ENCODE assay signal across 31 cellular contexts in genomic region chr10:84685047-84685660, GRCh38.
"Had no signal": no experiment of that assay in that cellular context is flagged by ENCODE, and none has a peak within 500 bp of the region (broad histone marks: within the 10 kb centered on the region; RNA-seq: fewer than 3 reads in every experiment).

No MANE protein-coding gene starts in this region.

- DNase-seq: activated CD4-positive, alpha-beta memory T cell treated with anti-CD3 and anti-CD28 coated beads for 36 hours; activated CD4-positive, alpha-beta T cell treated with anti-CD3 and anti-CD28 coated beads, Interleukin-2, amount 10 ng/mL, durations not matched to agents 24 days and 14 days; activated CD4-positive, CD25-positive, alpha-beta regulatory T cell treated with anti-CD3 and anti-CD28 coated beads, Interleukin-2, amount 50 U/mL, for 72 hours; activated CD8-positive, alpha-beta memory T cell treated with anti-CD3 and anti-CD28 coated beads, Interleukin-2, amount 50 U/mL, for 48 hours; activated gamma-delta T cell; activated naive CD4-positive, alpha-beta T cell treated with anti-CD3 and anti-CD28 coated beads, Interleukin-2, amount 10 ng/mL, durations not matched to agents 7 days and 5 days; activated naive CD8-positive, alpha-beta T cell treated with anti-CD3 and anti-CD28 coated beads, Interleukin-2, amount 10 ng/mL, durations not matched to agents 7 days and 5 days; activated T-cell treated with anti-CD3 and anti-CD28 coated beads, Interleukin-2, amount 50 U/mL, for 24 hours; brain microvascular endothelial cell; caudate nucleus; endodermal cell; foreskin fibroblast; head of caudate nucleus; hippocampal formation; left cardiac atrium; naive thymus-derived CD4-positive, alpha-beta T cell; nucleus accumbens; psoas muscle; sigmoid colon; stimulated activated CD4-positive, alpha-beta T cell treated with anti-CD3 and anti-CD28 coated beads, Interleukin-1b, Interleukin-23, amount 100 ng/mL, for 48 hours; stimulated activated CD4-positive, alpha-beta T cell treated with anti-CD3 and anti-CD28 coated beads, Interleukin-4, amount 100 ng/mL, for 4 hours; stimulated activated CD8-positive, alpha-beta memory T cell treated with anti-CD3 and anti-CD28 coated beads, Interleukin-4, amount 100 ng/mL, for 48 hours; stimulated activated naive CD8-positive, alpha-beta T cell treated with anti-CD3 and anti-CD28 coated beads, Interleukin-15, amount 100 ng/mL, for 72 hours; substantia nigra; T1000 had no signal

- H3K4me1 ChIP-seq: ascending aorta, parathyroid adenoma, psoas muscle, sigmoid colon, upper lobe of left lung had no signal

- H3K36me3 ChIP-seq: ascending aorta, brain microvascular endothelial cell, sigmoid colon, upper lobe of left lung had no signal

- H3K4me2 ChIP-seq: smooth muscle cell had no signal

- H3K9ac ChIP-seq: parathyroid adenoma had no signal

- H2AFZ ChIP-seq: parathyroid adenoma had no signal

- H3K79me2 ChIP-seq: parathyroid adenoma had no signal

- ATAC-seq: esophagus mucosa; left cardiac atrium; naive thymus-derived CD4-positive, alpha-beta T cell; psoas muscle; stimulated activated memory B cell treated with anti-CD40 and anti-IgM and Interleukin-4, amounts not matched to agents 10 μg/mL and 1 μg/mL and 100 μg/mL, for 72 hours; stimulated activated naive CD8-positive, alpha-beta T cell treated with anti-CD3 and anti-CD28 coated beads, Interleukin-15, amount 100 ng/mL, for 72 hours had no signal

- H3K9me3 ChIP-seq: ascending aorta, psoas muscle, sigmoid colon had no signal

- H3K27me3 ChIP-seq: ascending aorta, brain microvascular endothelial cell, sigmoid colon, upper lobe of left lung had no signal

- H3K27ac ChIP-seq: ascending aorta, brain microvascular endothelial cell, parathyroid adenoma, psoas muscle, sigmoid colon, upper lobe of left lung had no signal

- H3K4me3 ChIP-seq: ascending aorta, psoas muscle, sigmoid colon, smooth muscle cell, upper lobe of left lung had no signal
